ENCODE assay signal across 32 cellular contexts in the genomic region with DNA sequence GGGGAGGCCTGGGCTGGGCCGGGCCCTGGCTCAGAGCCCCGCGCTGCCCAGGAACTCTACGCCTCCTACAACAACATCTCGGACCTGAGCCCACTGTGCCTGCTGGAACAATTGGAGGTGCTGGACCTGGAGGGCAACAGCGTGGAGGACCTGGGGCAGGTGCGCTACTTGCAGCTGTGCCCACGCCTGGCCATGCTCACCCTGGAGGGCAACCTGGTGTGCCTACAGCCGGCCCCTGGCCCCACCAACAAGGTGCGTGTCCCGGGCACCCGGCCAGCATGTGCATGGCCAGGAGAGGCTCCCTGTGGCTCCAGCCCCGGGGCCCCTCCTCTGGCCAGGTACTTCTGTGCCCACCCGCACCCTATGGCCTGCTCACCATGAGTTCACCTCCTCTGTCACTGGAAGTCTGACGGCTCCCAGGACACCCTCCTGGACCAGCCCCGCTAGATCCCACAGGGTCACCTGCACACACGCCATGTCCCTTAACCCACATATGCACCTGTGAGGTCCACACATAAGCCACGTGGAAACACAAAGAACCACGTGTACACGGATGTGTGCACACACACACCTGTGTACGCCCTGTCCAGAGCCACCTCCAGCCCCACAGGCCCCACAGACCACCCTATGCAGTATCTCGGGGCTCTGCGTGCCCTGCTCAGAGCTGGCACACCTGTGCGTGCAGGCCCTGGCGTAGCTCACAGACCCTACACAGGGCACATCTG. TPM values are rescaled to one million over a fixed set of nuclear protein-coding genes. Genes with fewer than 3 reads are reported as not detected.
"Had no signal": no experiment of that assay in that cellular context is flagged by ENCODE, and none has a peak within 500 bp of the region (broad histone marks: within the 10 kb centered on the region; RNA-seq: fewer than 3 reads in every experiment).

No MANE protein-coding gene starts in this region.

- DNase-seq: activated CD4-positive, alpha-beta memory T cell treated with anti-CD3 and anti-CD28 coated beads, Interleukin-2, amount 10 ng/mL, durations not matched to agents 7 days and 5 days; activated CD4-positive, alpha-beta T cell treated with anti-CD3 and anti-CD28 coated beads for 1 hour; activated CD4-positive, alpha-beta T cell treated with anti-CD3 and anti-CD28 coated beads for 48 hours; activated CD4-positive, CD25-positive, alpha-beta regulatory T cell; activated CD8-positive, alpha-beta memory T cell treated with anti-CD3 and anti-CD28 coated beads for 24 hours; activated CD8-positive, alpha-beta memory T cell treated with anti-CD3 and anti-CD28 coated beads, Interleukin-2, amount 10 ng/mL, durations not matched to agents 7 days and 5 days; activated CD8-positive, alpha-beta memory T cell treated with anti-CD3 and anti-CD28 coated beads, Interleukin-2, amount 50 U/mL, for 48 hours; activated effector memory CD4-positive, alpha-beta T cell treated with Interleukin-2 at 50 U/mL for 16 hours; activated naive CD4-positive, alpha-beta T cell treated with anti-CD3 and anti-CD28 coated beads, Interleukin-2, amount 10 ng/mL, durations not matched to agents 7 days and 5 days; activated T-cell treated with anti-CD3 and anti-CD28 coated beads, Interleukin-2, amount 50 U/mL, for 48 hours; amygdala; Kasumi-1; MG63; NCI-H1048; NCI-H1105 treated with DMSO at 0.1 percent for 48 hours; NCI-H1436; NCI-H1694; NCI-H1930; NCI-H2081 treated with DMSO at 0.1 percent for 48 hours; NCI-H226; NCI-H446 treated with DMSO at 0.1 percent for 48 hours; NCI-H524; NCI-H69; SHP77; SJCRH30; T1000; WERI-Rb-1 had no signal

- H3K4me3 ChIP-seq: ascending aorta, cardiac muscle cell, MG63, SJCRH30, SK-N-MC had no signal

- H3K36me3 ChIP-seq: ascending aorta, cardiac muscle cell, MG63, SJCRH30, WERI-Rb-1 had no signal

- H3K9me3 ChIP-seq: ascending aorta, MG63, SJCRH30 had no signal

- H3K27ac ChIP-seq: ascending aorta, cardiac muscle cell, SJCRH30, SK-N-MC, WERI-Rb-1 had no signal

- ATAC-seq: activated CD8-positive, alpha-beta memory T cell treated with anti-CD3 and anti-CD28 coated beads, Interleukin-2, amount 10 ng/mL, durations not matched to agents 7 days and 5 days; Panc1 had no signal

RNA-seq across cellular contexts. Expression of a gene that starts 12.9 kb away (rescaled TPM):
- total RNA-seq: ascending aorta, RPMI7951 had no signal
